Comparison of ENCODE assay signal across 8 cellular contexts in the genomic region with DNA sequence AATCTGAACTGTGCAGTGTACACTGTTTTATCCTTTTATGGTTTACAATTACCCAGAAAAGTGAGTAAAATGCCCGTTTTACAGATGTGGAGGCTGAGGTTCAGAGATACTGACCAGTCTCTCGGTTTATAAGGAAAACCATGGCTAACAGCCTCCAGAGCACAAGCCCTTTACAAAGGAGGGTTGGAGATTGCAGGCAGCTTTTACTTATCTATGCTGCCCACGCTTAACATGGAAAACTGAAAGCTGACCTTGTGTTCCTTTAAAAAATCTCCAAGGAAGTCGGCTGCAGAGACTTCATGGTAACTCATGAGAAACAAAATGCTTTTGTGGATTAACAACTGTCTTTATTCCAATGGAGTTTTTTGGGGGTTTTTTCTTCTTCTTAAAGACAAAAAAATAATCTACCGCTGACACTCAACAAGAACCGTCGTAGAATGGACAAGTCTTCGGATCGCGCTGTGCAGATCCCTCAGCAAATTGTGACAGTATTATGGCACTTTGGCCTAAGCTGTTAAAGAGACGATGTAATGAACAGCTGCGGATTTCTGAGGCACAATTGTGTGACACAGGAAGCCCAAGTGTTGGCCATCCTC. TPM values are rescaled to one million over a fixed set of nuclear protein-coding genes. Genes with fewer than 3 reads are reported as not detected.
DNase-seq lines count a peak whose midpoint lies in the region; ATAC-seq, FAIRE-seq and TF ChIP-seq lines count a peak whose summit lies in the region.

No MANE protein-coding gene starts in this region.

- H3K36me3 ChIP-seq in BJ (ENCODE audit: control insufficient read depth, insufficient read depth, low read length) (no peaks in the 10 kb centered on the region), right lobe of liver (peaks cover 0 to 7% (median under 1%) of the 10 kb centered on the region in 4 donors)

- no peaks in the 10 kb centered on the region for H3K9me3 ChIP-seq in right lobe of liver

- CTCF ChIA-PET in BJ (lab: Yijun Ruan, JAX), result interaction anchor here (1.0 to 2.2 kb wide), 2 partner anchors 34 to 230 kb away, joined by 3 to 5 read pairs; no protein-coding TSS in a partner anchor

- DNase-seq in BJ (ENCODE audit: low read depth) (no peak), astrocyte of the cerebellum (ENCODE audit: low read depth) (no peak), right lobe of liver (no peak), urothelium cell line (ENCODE audit: low spot score) (no peak), GM03348 (ENCODE audit: low spot score) (no peak), NCI-H82 (lab: John Stamatoyannopoulos, UW) (no peak)

- TF ChIP-seq CTCF in BJ (IDR thresholded peaks at IDR 0.05; ENCODE audit: insufficient read depth, low read depth, low read length) (no peak), astrocyte of the cerebellum (IDR thresholded peaks at IDR 0.05; ENCODE audit: low read depth, low read length, missing control alignments) (no peak), right lobe of liver (IDR thresholded peaks at IDR 0.05) (no peak)

- no peak for TF ChIP-seq POLR2A in right lobe of liver (IDR thresholded peaks at IDR 0.05)

- ATAC-seq in HG02610 (IDR thresholded peaks at IDR 0.05; ENCODE audit: unreplicated experiment) (peak; percentile 29), right lobe of liver (no peak), HG02678 (IDR thresholded peaks at IDR 0.05; ENCODE audit: unreplicated experiment) (no peak)

- FAIRE-seq in urothelium cell line (lab: Jason Lieb, UNC), result peak; percentile 50

- H3K27ac ChIP-seq in right lobe of liver, result peak overlapping the region; percentile 70 to 92 (median 71)

- H3K4me3 ChIP-seq in BJ (ENCODE audit: low read depth, low read length) (peak overlapping the region; percentile 39), astrocyte of the cerebellum (ENCODE audit: low read depth, low read length) (peak overlapping the region; percentile 95), right lobe of liver (peak overlapping the region; percentile 90 to 99 (median 94))

- WGBS in right lobe of liver (ENCODE audit: insufficient coverage, low coverage, low lambda C conversion rate, missing lambda C conversion rate), result 2% methylated on average over 12 of the region's 12 CpGs

- H3K27me3 ChIP-seq in BJ (ENCODE audit: control insufficient read depth, insufficient read depth, low read length) (no peaks in the 10 kb centered on the region), right lobe of liver (no peaks in the 10 kb centered on the region)

- POLR2A ChIA-PET in BJ (lab: Charles Lee), result interaction anchor here (1.2 kb wide), 1 partner anchor 11 kb away, joined by 10 read pairs; no protein-coding TSS in a partner anchor

- intact Hi-C loops in right lobe of liver (cut with DNase I), result no loop called here

- in situ Hi-C loops in astrocyte of the cerebellum (cut with HindIII; ENCODE audit: low sequenced_read_pairs), result no loop called here

- peaks cover 0 to 18% (median 7%) of the 10 kb centered on the region in 4 donors for H3K4me1 ChIP-seq in right lobe of liver

RNA-seq across cellular contexts. Expression of a gene that starts 0.7 kb away (rescaled TPM):
- polyA plus RNA-seq in BJ (2011; rRNA removed), result 6.8 and 10.1 TPM in 2 replicates
- polyA minus RNA-seq in BJ (2011; rRNA and poly(A)+ RNA removed), result 10.2 and 10.9 TPM in 2 replicates
- total RNA-seq in right lobe of liver, result 10 to 100 TPM in 3 of 6 experiments, 1 to 10 TPM in 3; 7.1 to 14.2 (median 10.0) TPM

RNA-seq across cellular contexts. Expression of a gene that starts 57.2 kb away (rescaled TPM):
- polyA plus RNA-seq in BJ (2011; rRNA removed), result 4.2 and 4.3 TPM in 2 replicates
- polyA minus RNA-seq in BJ (2011; rRNA and poly(A)+ RNA removed), result 2.5 and 3.6 TPM in 2 replicates
- total RNA-seq in right lobe of liver, result 100 to 1,000 TPM in 1 of 6 experiments, 10 to 100 TPM in 5; 24.7 to 129 (median 38.4) TPM

Comparison
In these comparisons a context has a peak if more than half of its experiments do, and no peak if none do; other contexts are left out.
1. H3K4me3 ChIP-seq: peak in every context shown above with its lines; median percentile 95 in astrocyte of the cerebellum; 94 in right lobe of liver; 39 in BJ.